In the genomic region with DNA sequence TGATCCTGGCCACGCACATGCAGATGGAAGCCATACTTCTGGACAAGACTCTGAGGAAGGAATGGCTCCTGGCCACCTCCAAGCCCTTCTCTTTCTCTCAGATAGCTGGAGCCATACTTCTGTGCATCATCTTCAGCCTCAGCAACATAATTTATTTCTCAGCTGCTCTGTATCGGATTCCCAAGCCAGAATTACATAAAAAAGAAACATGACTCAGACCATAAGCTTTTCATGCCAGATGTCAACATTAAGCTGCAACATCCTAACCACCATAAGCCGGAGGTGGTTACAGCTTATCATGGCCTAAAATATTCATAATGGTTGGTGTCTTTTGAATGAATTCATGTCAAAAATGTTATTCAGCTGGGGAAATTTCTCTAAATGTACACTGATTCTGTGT, we compare ENCODE assay signal across 15 cellular contexts. TPM values are rescaled to one million over a fixed set of nuclear protein-coding genes. Genes with fewer than 3 reads are reported as not detected.
DNase-seq lines count a peak whose midpoint lies in the region; ATAC-seq, FAIRE-seq and TF ChIP-seq lines count a peak whose summit lies in the region.
"Had no signal": no experiment of that assay in that cellular context is flagged by ENCODE, and none has a peak within 500 bp of the region (broad histone marks: within the 10 kb centered on the region; RNA-seq: fewer than 3 reads in every experiment).

No MANE protein-coding gene starts in this region.

- H3K27ac ChIP-seq in ACC112 (ENCODE audit: low read depth, low read length) (peak overlapping the region; percentile 42), astrocyte (ENCODE audit: low read depth, low read length) (peak overlapping the region; percentile 61)
- H3K27ac ChIP-seq: BLaER1, esophagus muscularis mucosa had no signal

- H3K9me3 Mint-ChIP-seq in HFFc6: no peaks in the 10 kb centered on the region
- H3K9me3 Mint-ChIP-seq in astrocyte (ENCODE audit: unreplicated experiment): no peaks in the 10 kb centered on the region
- H3K9me3 Mint-ChIP-seq: activated CD4-positive, alpha-beta T cell treated with anti-CD3 and anti-CD28 coated beads, Interleukin-2, amount 10 ng/mL, durations not matched to agents 7 days and 5 days had no signal

- ATAC-seq in HG03039 (IDR thresholded peaks at IDR 0.05; ENCODE audit: unreplicated experiment): no peak

- peak; percentile 98 for FAIRE-seq in astrocyte (lab: Jason Lieb, UNC)

- peak overlapping the region; percentile 83 for H3K27ac Mint-ChIP-seq in HFFc6
- no peak overlapping the region for H3K27ac Mint-ChIP-seq in astrocyte (ENCODE audit: unreplicated experiment)
- H3K27ac Mint-ChIP-seq: activated CD4-positive, alpha-beta T cell treated with anti-CD3 and anti-CD28 coated beads, Interleukin-2, amount 10 ng/mL, durations not matched to agents 7 days and 5 days had no signal

- H3K36me3 Mint-ChIP-seq in HFFc6 (ENCODE audit: low read depth): peaks cover 7% of the 10 kb centered on the region
- H3K36me3 Mint-ChIP-seq in astrocyte (ENCODE audit: low read depth, unreplicated experiment): peaks cover 10% of the 10 kb centered on the region

- peaks cover 51% of the 10 kb centered on the region for H3K4me1 Mint-ChIP-seq in HFFc6 (ENCODE audit: low read depth)
- peaks cover 8% of the 10 kb centered on the region for H3K4me1 Mint-ChIP-seq in astrocyte (ENCODE audit: low read depth, unreplicated experiment)

- H2AFZ ChIP-seq in ACC112 (ENCODE audit: low read length, unreplicated experiment) (no peak overlapping the region), astrocyte (ENCODE audit: low read depth, low read length) (no peak overlapping the region)

- H3K79me2 ChIP-seq in ACC112 (ENCODE audit: control insufficient read depth, insufficient read depth, low read length, unreplicated experiment): no peaks in the 10 kb centered on the region
- peaks cover 44% of the 10 kb centered on the region for H3K79me2 ChIP-seq in astrocyte (ENCODE audit: insufficient read depth, low read length)

- TF ChIP-seq CTCF in HFFc6 (IDR thresholded peaks at IDR 0.05): no peak
- no peak for TF ChIP-seq CTCF in astrocyte (IDR thresholded peaks at IDR 0.05; ENCODE audit: insufficient read depth, low read depth, low read length)

- DNase-seq in HFFc6 (peak; percentile 82), astrocyte (ENCODE audit: low read depth) (peak; percentile 92), hepatic stellate cell (ENCODE audit: low spot score) (peak; percentile 75), NOMO-1 treated with DMSO at 0.1 percent for 48 hours (lab: John Stamatoyannopoulos, UW; ENCODE audit: unreplicated experiment) (no peak), GDM1 (lab: John Stamatoyannopoulos, UW) (no peak), pons (ENCODE audit: low spot score) (no peak)
- DNase-seq: activated CD4-positive, alpha-beta T cell treated with anti-CD3 and anti-CD28 coated beads, Interleukin-2, amount 10 ng/mL, durations not matched to agents 7 days and 5 days; central memory CD4-positive, alpha-beta T cell; GF-D8; kidney glomerular epithelial cell; NCI-H1436 treated with DMSO at 0.1 percent for 48 hours had no signal

- peaks cover 68% of the 10 kb centered on the region for H4K20me1 ChIP-seq in astrocyte (ENCODE audit: insufficient read depth, low read length)
- H4K20me1 ChIP-seq: BLaER1 had no signal

- H3K4me1 ChIP-seq in ACC112 (ENCODE audit: control insufficient read depth, insufficient read depth, low read length, unreplicated experiment): peaks cover 27% of the 10 kb centered on the region
- peaks cover 18% of the 10 kb centered on the region for H3K4me1 ChIP-seq in astrocyte (ENCODE audit: insufficient read depth, low read length)
- H3K4me1 ChIP-seq: esophagus muscularis mucosa had no signal

- H3K4me3 Mint-ChIP-seq in HFFc6 (peak overlapping the region; percentile 55), astrocyte (ENCODE audit: unreplicated experiment) (no peak overlapping the region)
- H3K4me3 Mint-ChIP-seq: activated CD4-positive, alpha-beta T cell treated with anti-CD3 and anti-CD28 coated beads, Interleukin-2, amount 10 ng/mL, durations not matched to agents 7 days and 5 days had no signal

- peak overlapping the region; percentile 54 for H3K4me2 ChIP-seq in astrocyte (ENCODE audit: low read length)
- H3K4me2 ChIP-seq: BLaER1 had no signal

- H3K36me3 ChIP-seq in ACC112 (ENCODE audit: insufficient read depth, low read length): no peaks in the 10 kb centered on the region
- H3K36me3 ChIP-seq in astrocyte (ENCODE audit: insufficient read depth, low read length): no peaks in the 10 kb centered on the region
- H3K36me3 ChIP-seq: BLaER1, esophagus muscularis mucosa had no signal

- H3K27me3 Mint-ChIP-seq in HFFc6 (ENCODE audit: insufficient read depth) (no peaks in the 10 kb centered on the region; the same call in 1 of the 2 replicates), astrocyte (ENCODE audit: low read depth, unreplicated experiment) (no peaks in the 10 kb centered on the region)

- H3K27me3 ChIP-seq in ACC112 (ENCODE audit: insufficient read depth, low read length) (no peaks in the 10 kb centered on the region), astrocyte (ENCODE audit: insufficient read depth, low read length) (no peaks in the 10 kb centered on the region)
- H3K27me3 ChIP-seq: BLaER1, esophagus muscularis mucosa had no signal

- no peak overlapping the region; the same call in 1 of the 2 replicates for H3K4me3 ChIP-seq in ACC112 (ENCODE audit: low read depth, low read length)
- no peak overlapping the region for H3K4me3 ChIP-seq in astrocyte (ENCODE audit: insufficient read depth, low read depth, low read length)
- H3K4me3 ChIP-seq: BLaER1, esophagus muscularis mucosa had no signal

- H3K9ac ChIP-seq in astrocyte (ENCODE audit: low read length): no peak overlapping the region
- H3K9ac ChIP-seq: BLaER1 had no signal

- no peaks in the 10 kb centered on the region for H3K9me3 ChIP-seq in astrocyte (ENCODE audit: insufficient read depth, low read depth, low read length)
- H3K9me3 ChIP-seq: BLaER1, esophagus muscularis mucosa had no signal

RNA-seq across cellular contexts. Expression of gene KIF23, which starts 10.5 kb away (rescaled TPM):
- total RNA-seq in HFFc6 (2021; fragmentation: NEBNext Ultra II Directional; extraction: Animal tissue kit (Norgen Biotek cat#: 25700)): 10 to 100 TPM; 37.0 to 74.7 (median 64.6) TPM
- total RNA-seq in astrocyte: 8.1 and 11.8 TPM in 2 replicates

RNA-seq across cellular contexts. Expression of gene RPLP1, which starts 49.0 kb away (rescaled TPM):
- total RNA-seq in HFFc6 (2021; fragmentation: NEBNext Ultra II Directional; extraction: Animal tissue kit (Norgen Biotek cat#: 25700)): 1,000 to 10,000 TPM; 1,302 to 1,622 (median 1,423) TPM
- 1,331 and 1,465 TPM in 2 replicates for total RNA-seq in astrocyte

Comparison
In these comparisons a context has a peak if more than half of its experiments do, and no peak if none do; other contexts are left out.
1. DNase-seq: peak in HFFc6 (single experiment), astrocyte (single experiment) and hepatic stellate cell (single experiment); none in NOMO-1 treated with DMSO at 0.1 percent for 48 hours (single experiment), GDM1 (single experiment) and pons (single experiment).